ENCODE assay signal across 36 cellular contexts in the genomic region with DNA sequence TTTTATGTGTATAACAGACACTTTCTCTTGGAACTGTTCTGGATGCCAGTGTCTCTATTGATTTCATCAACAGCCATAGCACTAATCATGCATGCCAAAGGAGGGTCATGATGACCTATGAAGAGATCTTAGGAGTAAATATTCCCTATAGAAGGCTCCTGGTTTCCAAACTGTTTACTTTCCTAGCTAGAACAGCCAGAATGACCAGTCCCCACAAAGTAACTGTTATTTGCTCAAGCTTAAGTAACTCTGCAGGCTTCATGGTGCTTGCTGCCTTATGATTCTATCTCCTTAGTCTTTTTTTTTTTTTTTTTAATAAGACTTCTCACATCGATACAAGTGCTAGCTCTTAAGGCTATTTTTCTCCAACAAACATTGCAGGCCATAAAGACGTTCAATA. TPM values are rescaled to one million over a fixed set of nuclear protein-coding genes. Genes with fewer than 3 reads are reported as not detected.
"Had no signal": no experiment of that assay in that cellular context is flagged by ENCODE, and none has a peak within 500 bp of the region (broad histone marks: within the 10 kb centered on the region; RNA-seq: fewer than 3 reads in every experiment).

No MANE protein-coding gene starts in this region.

- H2AFZ ChIP-seq: neural progenitor cell, parathyroid adenoma had no signal

- H3K4me2 ChIP-seq: neural progenitor cell, smooth muscle cell had no signal

- H3K27ac ChIP-seq: lower lobe of right lung, neural progenitor cell, neutrophil, parathyroid adenoma, right atrium auricular region, right lobe of liver, tibial nerve, uterus had no signal

- DNase-seq: kidney glomerular epithelial cell; left cardiac atrium; lower lobe of right lung; mesendoderm; naive B cell; natural killer cell; nephron progenitor cell; occipital lobe; right lobe of liver; stimulated activated CD4-positive, alpha-beta T cell treated with anti-CD3 and anti-CD28 coated beads, Interleukin-1b, Interleukin-23, amount 100 ng/mL, for 48 hours; stimulated activated CD4-positive, alpha-beta T cell treated with anti-CD3 and anti-CD28 coated beads, Interleukin-2, amount 100 ng/mL, for 48 hours; stimulated activated CD4-positive, alpha-beta T cell treated with anti-CD3 and anti-CD28 coated beads, Interleukin-4, amount 100 ng/mL, for 4 hours; stimulated activated CD8-positive, alpha-beta memory T cell treated with anti-CD3 and anti-CD28 coated beads, Interleukin-4, amount 100 ng/mL, for 48 hours; stimulated activated naive CD4-positive, alpha-beta T cell treated with Interleukin-2 at 50 U/mL for 16 hours; stimulated activated naive CD8-positive, alpha-beta T cell treated with anti-CD3 and anti-CD28 coated beads, Interleukin-15, amount 100 ng/mL, for 72 hours; substantia nigra; uterus had no signal

- ATAC-seq: left cardiac atrium; left lobe of liver; lower lobe of right lung; natural killer cell; right lobe of liver; stimulated activated memory B cell treated with anti-CD40 and anti-IgM and Interleukin-4, amounts not matched to agents 10 μg/mL and 1 μg/mL and 100 μg/mL, for 72 hours; stimulated activated naive CD8-positive, alpha-beta T cell treated with anti-CD3 and anti-CD28 coated beads, Interleukin-15, amount 100 ng/mL, for 72 hours had no signal

- H3K9ac ChIP-seq: neural progenitor cell, parathyroid adenoma had no signal

- H3K27me3 ChIP-seq: neural progenitor cell, neutrophil, right atrium auricular region, right lobe of liver, uterus had no signal

- H3K4me3 ChIP-seq: lower lobe of right lung, neural progenitor cell, right atrium auricular region, right lobe of liver, smooth muscle cell, tibial nerve, uterus had no signal

- H3K4me1 ChIP-seq: lower lobe of right lung, neural progenitor cell, right atrium auricular region, right lobe of liver, tibial nerve, uterus had no signal

- H3K36me3 ChIP-seq: neutrophil, right atrium auricular region, right lobe of liver, uterus had no signal

- H3K9me3 ChIP-seq: lower lobe of right lung, neutrophil, right atrium auricular region, right lobe of liver, tibial nerve, uterus had no signal

RNA-seq across cellular contexts. Expression of gene S100G, which starts 12.4 kb away (rescaled TPM):
- total RNA-seq: left cardiac atrium, left lobe of liver, liver, lower lobe of right lung, mesothelial cell of epicardium, mononuclear cell, natural killer cell, occipital lobe, osteocyte, posterior vena cava, pulmonary artery endothelial cell, renal cortical epithelial cell, right atrium auricular region, right lobe of liver, skeletal muscle tissue, smooth muscle cell, temporal lobe, tibial nerve, ureter, uterus had no signal
- polyA plus RNA-seq: keratinocyte, liver, smooth muscle cell had no signal
